ENCODE assay signal across 18 cellular contexts in genomic region chr3:14119651-14120050, GRCh38.
"Had no signal": no experiment of that assay in that cellular context is flagged by ENCODE, and none has a peak within 500 bp of the region (broad histone marks: within the 10 kb centered on the region; RNA-seq: fewer than 3 reads in every experiment).

No MANE protein-coding gene starts in this region.

- H3K9me3 Mint-ChIP-seq: activated CD4-positive, alpha-beta T cell treated with anti-CD3 and anti-CD28 coated beads, Interleukin-2, amount 10 ng/mL, durations not matched to agents 7 days and 5 days; activated naive CD4-positive, alpha-beta T cell treated with anti-CD3 and anti-CD28 coated beads, Interleukin-2, amount 10 ng/mL, durations not matched to agents 7 days and 5 days; activated T-helper 2 cell treated with anti-CD3 and anti-CD28 coated beads, Interferon-gamma antibody, Interleukin-2, Interleukin-4, amounts not matched to agents 10 μg/mL and 5 μg/mL and 100 μg/mL, durations not matched to agents 14 hours and 24 hours and 36 hours; naive B cell; stimulated activated naive CD8-positive, alpha-beta T cell treated with anti-CD3 and anti-CD28 coated beads, Interleukin-15, Interleukin-2, amounts not matched to agents 100 ng/mL and 50 ng/mL, for 24 hours; type B pancreatic cell had no signal

- H3K4me3 Mint-ChIP-seq: activated CD4-positive, alpha-beta T cell treated with anti-CD3 and anti-CD28 coated beads, Interleukin-2, amount 10 ng/mL, durations not matched to agents 7 days and 5 days; activated naive CD4-positive, alpha-beta T cell treated with anti-CD3 and anti-CD28 coated beads, Interleukin-2, amount 10 ng/mL, durations not matched to agents 7 days and 5 days; stimulated activated naive CD8-positive, alpha-beta T cell treated with anti-CD3 and anti-CD28 coated beads, Interleukin-15, Interleukin-2, amounts not matched to agents 100 ng/mL and 50 ng/mL, for 24 hours; type B pancreatic cell had no signal

- H3K36me3 ChIP-seq: ovary had no signal

- DNase-seq: activated CD4-positive, alpha-beta T cell treated with anti-CD3 and anti-CD28 coated beads, Interleukin-2, amount 10 ng/mL, durations not matched to agents 7 days and 5 days; activated CD4-positive, CD25-positive, alpha-beta regulatory T cell; activated CD8-positive, alpha-beta memory T cell treated with anti-CD3 and anti-CD28 coated beads for 24 hours; activated naive CD4-positive, alpha-beta T cell treated with anti-CD3 and anti-CD28 coated beads, Interleukin-2, amount 10 ng/mL, durations not matched to agents 7 days and 5 days; foreskin fibroblast; left colon; naive B cell; ovary; retina; stimulated activated CD4-positive, alpha-beta T cell treated with anti-CD3 and anti-CD28 coated beads, Interleukin-4, amount 100 ng/mL, for 4 hours; stimulated activated CD8-positive, alpha-beta memory T cell treated with anti-CD3 and anti-CD28 coated beads, Interleukin-4, amount 100 ng/mL, for 48 hours had no signal

- H3K27me3 ChIP-seq: ascending aorta, ovary had no signal

- H3K4me3 ChIP-seq: ascending aorta, coronary artery, ovary, skin epidermis had no signal

- H3K27ac Mint-ChIP-seq: activated CD4-positive, alpha-beta T cell treated with anti-CD3 and anti-CD28 coated beads, Interleukin-2, amount 10 ng/mL, durations not matched to agents 7 days and 5 days; activated naive CD4-positive, alpha-beta T cell treated with anti-CD3 and anti-CD28 coated beads, Interleukin-2, amount 10 ng/mL, durations not matched to agents 7 days and 5 days; activated T-helper 2 cell treated with anti-CD3 and anti-CD28 coated beads, Interferon-gamma antibody, Interleukin-2, Interleukin-4, amounts not matched to agents 10 μg/mL and 5 μg/mL and 100 μg/mL, durations not matched to agents 14 hours and 24 hours and 36 hours; naive B cell; type B pancreatic cell had no signal

- H3K27ac ChIP-seq: ascending aorta, coronary artery had no signal

- H3K27me3 Mint-ChIP-seq: activated CD4-positive, alpha-beta T cell treated with anti-CD3 and anti-CD28 coated beads, Interleukin-2, amount 10 ng/mL, durations not matched to agents 7 days and 5 days; activated naive CD4-positive, alpha-beta T cell treated with anti-CD3 and anti-CD28 coated beads, Interleukin-2, amount 10 ng/mL, durations not matched to agents 7 days and 5 days; naive B cell; stimulated activated naive CD8-positive, alpha-beta T cell treated with anti-CD3 and anti-CD28 coated beads, Interleukin-15, Interleukin-2, amounts not matched to agents 100 ng/mL and 50 ng/mL, for 24 hours; type B pancreatic cell had no signal

- ATAC-seq: left colon had no signal

- H3K9me3 ChIP-seq: ascending aorta, ovary had no signal

- FAIRE-seq: islet of Langerhans had no signal
